28 cellular contexts compared by ENCODE assay signal in genomic region chr3:192607798-192608197, GRCh38.
"Had no signal": no experiment of that assay in that cellular context is flagged by ENCODE, and none has a peak within 500 bp of the region (broad histone marks: within the 10 kb centered on the region; RNA-seq: fewer than 3 reads in every experiment).

No MANE protein-coding gene starts in this region.

- H3K4me3 ChIP-seq: colonic mucosa, coronary artery, dorsolateral prefrontal cortex, esophagus muscularis mucosa, esophagus squamous epithelium, gastrocnemius medialis, gastroesophageal sphincter, heart left ventricle, heart right ventricle had no signal

- H3K4me1 ChIP-seq: colonic mucosa, esophagus muscularis mucosa, esophagus squamous epithelium, foreskin keratinocyte, gastrocnemius medialis, gastroesophageal sphincter had no signal

- ATAC-seq: effector memory CD8-positive, alpha-beta T cell; esophagus mucosa; foreskin keratinocyte; gastrocnemius medialis; gastroesophageal sphincter had no signal

- H3K27me3 ChIP-seq: colonic mucosa, dorsolateral prefrontal cortex, esophagus muscularis mucosa, esophagus squamous epithelium, foreskin keratinocyte, gastrocnemius medialis, gastroesophageal sphincter, heart left ventricle, heart right ventricle had no signal

- DNase-seq: colonic mucosa; cortex of kidney; dermis blood vessel endothelial cell; dorsolateral prefrontal cortex; effector CD4-positive, alpha-beta T cell; effector CD8-positive, alpha-beta T cell; effector memory CD4-positive, alpha-beta T cell; effector memory CD8-positive, alpha-beta T cell; endodermal cell; erythroblast; esophagus squamous epithelium; foreskin fibroblast; foreskin keratinocyte; foreskin melanocyte; gastrocnemius medialis; glutamatergic neuron; head of caudate nucleus; heart left ventricle; heart right ventricle had no signal

- H3K36me3 ChIP-seq: colonic mucosa, esophagus muscularis mucosa, esophagus squamous epithelium, gastrocnemius medialis, gastroesophageal sphincter, heart left ventricle, heart right ventricle had no signal

- H3K9me3 ChIP-seq: colonic mucosa, gastrocnemius medialis had no signal

- H3K27ac ChIP-seq: colonic mucosa, coronary artery, epithelial cell of prostate, esophagus muscularis mucosa, esophagus squamous epithelium, foreskin keratinocyte, gastrocnemius medialis, gastroesophageal sphincter had no signal

- FAIRE-seq: colon, endometrium, endothelial cell of umbilical vein, frontal cortex had no signal
